In the genomic region with DNA sequence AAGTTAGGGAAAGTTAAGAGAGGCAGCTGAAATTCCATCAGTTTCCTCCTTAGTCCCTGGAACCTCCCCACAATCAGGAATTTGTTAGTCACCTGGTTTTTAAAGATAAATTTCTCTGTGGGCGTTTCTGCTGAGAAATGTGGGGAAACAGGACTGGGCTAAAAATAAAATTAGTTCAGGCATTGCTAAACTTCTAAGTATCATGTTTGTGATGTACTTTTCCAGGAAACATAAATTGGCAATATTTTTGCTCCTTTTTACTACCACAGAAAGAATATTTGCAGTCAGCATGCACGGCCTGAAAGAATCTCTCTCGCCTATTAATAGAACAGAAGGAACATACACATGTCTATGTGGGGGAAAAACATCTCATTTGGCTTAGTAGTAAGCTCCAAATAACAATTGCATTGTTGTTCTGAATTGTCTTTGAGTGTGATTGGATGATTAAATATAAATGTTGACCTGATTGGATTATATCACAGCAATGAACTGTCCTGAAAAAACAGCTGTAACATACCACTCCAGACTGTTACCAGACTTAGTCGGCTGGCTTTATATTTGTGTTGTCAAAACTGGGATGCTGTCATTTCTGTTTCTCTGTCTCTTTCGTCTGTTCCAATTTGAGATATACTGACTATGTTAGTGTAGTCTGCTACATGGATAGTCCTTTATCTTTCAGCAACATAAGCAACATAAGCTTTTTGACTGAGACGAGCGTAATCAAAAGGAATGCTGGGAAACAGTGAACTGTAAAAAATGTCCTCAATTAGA, we compare ENCODE assay signal across 10 cellular contexts. TPM values are rescaled to one million over a fixed set of nuclear protein-coding genes. Genes with fewer than 3 reads are reported as not detected.
DNase-seq lines count a peak whose midpoint lies in the region; ATAC-seq and TF ChIP-seq lines count a peak whose summit lies in the region.
"Had no signal": no experiment of that assay in that cellular context is flagged by ENCODE, and none has a peak within 500 bp of the region (broad histone marks: within the 10 kb centered on the region; RNA-seq: fewer than 3 reads in every experiment).

No MANE protein-coding gene starts in this region.

- ATAC-seq in GM18505 (IDR thresholded peaks at IDR 0.05; ENCODE audit: unreplicated experiment) (no peak), HG02840 (IDR thresholded peaks at IDR 0.05; ENCODE audit: low FRiP score, unreplicated experiment) (no peak), GM21786 (IDR thresholded peaks at IDR 0.05; ENCODE audit: unreplicated experiment) (no peak)

- no peaks in the 10 kb centered on the region for H3K36me3 ChIP-seq in adrenal gland (replicated peaks in 1 of 2)
- H3K36me3 ChIP-seq: BLaER1 had no signal

- 53 to 59% (median 56%) methylated on average over 7 of the region's 7 CpGs for WGBS in adrenal gland, 4 donors

- H3K27ac ChIP-seq in adrenal gland = peak overlapping the region in 4 of 5 donors; percentile 15 to 73 (median 44)
- H3K27ac ChIP-seq: BLaER1 had no signal

- DNase-seq in CD1c-positive myeloid dendritic cell (ENCODE audit: extremely low spot score) (peak; percentile 48), adrenal gland (peak in 1 of 7 donors; percentile 19), globus pallidus (ENCODE audit: low spot score) (peak; percentile 89), pons (ENCODE audit: low spot score) (peak; percentile 95), amniotic stem cell (lab: John Stamatoyannopoulos, UW) (no peak)
- DNase-seq: stimulated activated naive CD4-positive, alpha-beta T cell had no signal

- H3K4me1 ChIP-seq in adrenal gland (replicated peaks in 1 of 2) = peaks cover 0 to 24% of the 10 kb centered on the region in 2 donors

- no peak for TF ChIP-seq CTCF in adrenal gland (IDR thresholded peaks at IDR 0.05)

- H3K27me3 ChIP-seq in adrenal gland = no peaks in the 10 kb centered on the region
- H3K27me3 ChIP-seq: BLaER1 had no signal

- H3K4me3 ChIP-seq in adrenal gland = peak overlapping the region in 1 of 4 donors; percentile 25
- H3K4me3 ChIP-seq: BLaER1 had no signal

- TF ChIP-seq POLR2A in adrenal gland (IDR thresholded peaks at IDR 0.05) (no peak), GM18505 (IDR thresholded peaks at IDR 0.05; ENCODE audit: borderline replicate concordance, extremely low read depth, insufficient read depth, insufficient read length) (no peak)

- intact Hi-C loops in adrenal gland (cut with DNase I) = no loop called here

- H3K9me3 ChIP-seq in adrenal gland (replicated peaks in 1 of 3) = no peaks in the 10 kb centered on the region
- H3K9me3 ChIP-seq: BLaER1 had no signal

RNA-seq across cellular contexts. Expression of gene TJP2, which starts 12.9 kb away (rescaled TPM):
- 100 to 1,000 TPM in 1 of 8 donors, 10 to 100 TPM in 7; 16.8 to 108 (median 48.5) TPM for total RNA-seq in adrenal gland
- 10 to 100 TPM; 22.1 to 26.4 (median 23.2) TPM for polyA plus RNA-seq in adrenal gland
